16 cellular contexts compared by ENCODE assay signal in genomic region chr13:97371486-97372109, GRCh38.
"Had no signal": no experiment of that assay in that cellular context is flagged by ENCODE, and none has a peak within 500 bp of the region (broad histone marks: within the 10 kb centered on the region; RNA-seq: fewer than 3 reads in every experiment).

No MANE protein-coding gene starts in this region.

- DNase-seq: effector CD8-positive, alpha-beta T cell; heart left ventricle; hypothalamus; kidney glomerular epithelial cell; mammary epithelial cell; naive thymus-derived CD4-positive, alpha-beta T cell; nephron progenitor cell; right lobe of liver; stimulated activated CD4-positive, alpha-beta T cell treated with anti-CD3 and anti-CD28 coated beads, Interleukin-4, amount 100 ng/mL, for 1 hour; stimulated activated CD8-positive, alpha-beta memory T cell treated with anti-CD3 and anti-CD28 coated beads, Interleukin-4, amount 100 ng/mL, for 48 hours; transverse colon had no signal

- H3K36me3 ChIP-seq: prostate gland had no signal

- H3K4me3 ChIP-seq: coronary artery, heart left ventricle, prostate gland, right lobe of liver, thoracic aorta, transverse colon had no signal

- ATAC-seq: heart left ventricle; naive thymus-derived CD4-positive, alpha-beta T cell; right lobe of liver; stimulated activated effector memory CD8-positive, alpha-beta T cell treated with anti-CD3 and anti-CD28 coated beads, Interleukin-12 subunit alpha, Interleukin-12 subunit beta, amount 100 ng/mL, for 72 hours had no signal

- H3K4me1 ChIP-seq: parathyroid adenoma, prostate gland had no signal

- H3K27me3 ChIP-seq: heart left ventricle, right lobe of liver, transverse colon had no signal

- H3K27ac ChIP-seq: coronary artery, heart left ventricle, parathyroid adenoma, prostate gland, right lobe of liver, thoracic aorta, transverse colon had no signal

- H3K9me3 ChIP-seq: heart left ventricle, prostate gland, right lobe of liver, thoracic aorta, transverse colon had no signal
